Comparison of ENCODE assay signal across 22 cellular contexts in genomic region chr18:3360211-3360610, GRCh38.
DNase-seq lines count a peak whose midpoint lies in the region; ATAC-seq and TF ChIP-seq lines count a peak whose summit lies in the region.
"Had no signal": no experiment of that assay in that cellular context is flagged by ENCODE, and none has a peak within 500 bp of the region (broad histone marks: within the 10 kb centered on the region; RNA-seq: fewer than 3 reads in every experiment).

No MANE protein-coding gene starts in this region.

- H3K36me3 ChIP-seq in BE2C = no peaks in the 10 kb centered on the region
- H3K36me3 ChIP-seq: heart left ventricle, pancreas had no signal

- H3K4me1 ChIP-seq in BE2C = no peaks in the 10 kb centered on the region
- H3K4me1 ChIP-seq: heart left ventricle, pancreas had no signal

- H3K9me3 ChIP-seq in BE2C = no peaks in the 10 kb centered on the region
- H3K9me3 ChIP-seq: heart left ventricle, pancreas had no signal

- no peak overlapping the region for H3K4me3 ChIP-seq in BE2C (ENCODE audit: low read depth, low read length)
- H3K4me3 ChIP-seq: GM12878, GM23248, heart left ventricle, pancreas had no signal

- no peak for ATAC-seq in GM21423 (IDR thresholded peaks at IDR 0.05; ENCODE audit: unreplicated experiment)
- ATAC-seq: activated CD4-positive, CD25-positive, alpha-beta regulatory T cell treated with anti-CD3 and anti-CD28 coated beads, Interleukin-2, amount 50 U/mL, for 24 hours; GM12878; heart left ventricle; pancreas had no signal

- peak; percentile 43 for DNase-seq in HuH-7 (ENCODE audit: low spot score)
- peak; percentile 87 for DNase-seq in ecto neural progenitor cell (ENCODE audit: low spot score)
- peak; percentile 24 for DNase-seq in inferior parietal cortex (ENCODE audit: extremely low spot score)
- DNase-seq in putamen (ENCODE audit: low spot score) = peak; percentile 64
- DNase-seq in BE2C = no peak
- no peak for DNase-seq in AG08395 (ENCODE audit: low spot score)
- DNase-seq in NCI-H1417 (lab: John Stamatoyannopoulos, UW) = no peak
- DNase-seq: activated CD8-positive, alpha-beta memory T cell treated with anti-CD3 and anti-CD28 coated beads for 24 hours; activated naive CD4-positive, alpha-beta T cell treated with anti-CD3 and anti-CD28 coated beads, Interleukin-2, amount 50 U/mL, for 16 hours; activated T-cell treated with anti-CD3 and anti-CD28 coated beads, Interleukin-2, amount 50 U/mL, for 48 hours; CD4-positive, alpha-beta memory T cell; cerebellar nuclear complex; GM23248; heart left ventricle; MV-4-11; NCI-H187; pancreas; stimulated activated naive CD4-positive, alpha-beta T cell; T1000 had no signal

- H3K27me3 ChIP-seq in BE2C = no peaks in the 10 kb centered on the region
- H3K27me3 ChIP-seq: heart left ventricle, pancreas had no signal

- no peak for TF ChIP-seq CTCF in BE2C (IDR thresholded peaks at IDR 0.05; ENCODE audit: low read depth, low read length)

Comparison
In these comparisons a context has a peak if more than half of its experiments do, and no peak if none do; other contexts are left out.
1. DNase-seq: peak in HuH-7 (single experiment), ecto neural progenitor cell (single experiment), inferior parietal cortex (single experiment) and putamen (single experiment); none in BE2C (single experiment), AG08395 (single experiment) and NCI-H1417 (0 of 3).